ENCODE assay signal across 1 cellular context in genomic region chr9:79026311-79026710, GRCh38.
TF ChIP-seq lines count a peak whose summit lies in the region.

No MANE protein-coding gene starts in this region.

TF ChIP-seq in GM23338, 12 proteins besides CTCF, POLR2A, EP300 and RAD21 (continued from another document):
- TF ChIP-seq REST (IDR thresholded peaks at IDR 0.05; ENCODE audit: unreplicated experiment) (no peak), ZNF462 (CRISPR knock-in tag; IDR thresholded peaks at IDR 0.05) (no peak), ETS1 (IDR thresholded peaks at IDR 0.05) (no peak), EZH2phosphoT487 (IDR thresholded peaks at IDR 0.05; ENCODE audit: unreplicated experiment) (no peak), ZNF331 (CRISPR knock-in tag; IDR thresholded peaks at IDR 0.05; ENCODE audit: low read depth) (no peak), CREB1 (CRISPR knock-in tag; IDR thresholded peaks at IDR 0.05; ENCODE audit: low read depth) (no peak), NANOG (IDR thresholded peaks at IDR 0.05; ENCODE audit: borderline replicate concordance) (no peak)
